ENCODE assay signal across 9 cellular contexts in the genomic region with DNA sequence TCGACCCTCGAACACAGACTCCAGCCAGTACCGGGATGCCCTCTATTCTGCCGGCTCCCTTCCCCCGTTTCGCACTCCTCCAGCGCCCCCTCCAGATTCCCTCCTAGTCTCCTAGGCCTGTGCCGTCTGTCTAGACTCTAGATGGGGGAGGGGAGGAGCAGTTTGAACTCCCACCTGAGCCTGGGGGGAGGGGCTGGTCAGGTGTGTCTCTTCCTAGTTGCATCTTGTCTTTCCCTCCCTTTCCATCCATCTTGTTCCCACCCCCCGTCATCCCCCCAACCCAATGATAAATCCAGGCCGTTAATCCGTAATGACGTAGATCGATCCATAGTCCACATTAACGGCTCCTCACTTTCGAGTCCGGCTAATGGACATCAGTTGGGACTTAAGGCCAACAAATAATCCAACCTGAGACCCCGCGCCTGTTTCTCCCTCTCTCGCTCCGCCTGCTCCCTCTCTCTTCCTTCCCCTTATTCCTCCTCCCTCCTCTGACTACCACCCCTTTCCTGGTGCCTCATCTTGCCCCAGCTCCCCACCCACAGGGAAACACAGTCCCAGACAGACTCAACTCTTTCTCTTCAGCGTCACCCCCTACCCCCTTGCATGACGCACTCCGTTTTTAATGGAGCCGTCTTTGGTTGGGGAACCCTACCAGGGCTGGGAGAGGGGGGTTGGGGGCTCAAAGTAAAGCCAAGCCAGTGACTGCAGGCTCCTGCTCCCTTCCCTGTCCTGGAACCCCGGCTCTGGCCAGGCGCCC. TPM values are rescaled to one million over a fixed set of nuclear protein-coding genes. Genes with fewer than 3 reads are reported as not detected.
DNase-seq lines count a peak whose midpoint lies in the region; ATAC-seq, FAIRE-seq and TF ChIP-seq lines count a peak whose summit lies in the region.
"Had no signal": no experiment of that assay in that cellular context is flagged by ENCODE, and none has a peak within 500 bp of the region (broad histone marks: within the 10 kb centered on the region; RNA-seq: fewer than 3 reads in every experiment).

No MANE protein-coding gene starts in this region.

- no peaks in the 10 kb centered on the region for H3K36me3 Mint-ChIP-seq in activated CD4-positive, alpha-beta T cell treated with anti-CD3 and anti-CD28 coated beads, Interleukin-2, amount 10 ng/mL, durations not matched to agents 24 days and 14 days (ENCODE audit: low read depth)
- peaks cover 2% of the 10 kb centered on the region for H3K36me3 Mint-ChIP-seq in activated T-helper 1 cell treated with anti-CD3 and anti-CD28 coated beads, Interleukin-12 subunit alpha, Interleukin-12 subunit beta, Interleukin-2, Interleukin-4 antibody, amounts not matched to agents 30 ng/mL and 10 ng/mL and 1 ng/mL, durations not matched to agents 14 hours and 24 hours and 36 hours (ENCODE audit: low read depth)

- peaks cover 73% of the 10 kb centered on the region for H3K27me3 ChIP-seq in suprapubic skin
- peaks cover 47% of the 10 kb centered on the region for H3K27me3 ChIP-seq in prostate gland (replicated peaks; ENCODE audit: insufficient read depth)

- H3K27ac ChIP-seq in kidney (ENCODE audit: low read depth in 2 of 2, low read length in 2 of 2) (peak overlapping the region; percentile 90 to 91), suprapubic skin (peak overlapping the region; percentile 81), prostate gland (no peak overlapping the region)

- H3K4me3 Mint-ChIP-seq in activated CD4-positive, alpha-beta T cell treated with anti-CD3 and anti-CD28 coated beads, Interleukin-2, amount 10 ng/mL, durations not matched to agents 24 days and 14 days: peak overlapping the region; percentile 71
- H3K4me3 Mint-ChIP-seq in activated T-helper 1 cell treated with anti-CD3 and anti-CD28 coated beads, Interleukin-12 subunit alpha, Interleukin-12 subunit beta, Interleukin-2, Interleukin-4 antibody, amounts not matched to agents 30 ng/mL and 10 ng/mL and 1 ng/mL, durations not matched to agents 14 hours and 24 hours and 36 hours: peak overlapping the region; percentile 77

- TF ChIP-seq CTCF in kidney (IDR thresholded peaks at IDR 0.05; ENCODE audit: borderline replicate concordance, extremely low read depth, insufficient read depth) (no peak), suprapubic skin (IDR thresholded peaks at IDR 0.05) (no peak), prostate gland (IDR thresholded peaks at IDR 0.05) (no peak)

- H3K9ac ChIP-seq in kidney (ENCODE audit: low read length in 2 of 2): peak overlapping the region; percentile 68 to 72

- peaks cover 89% of the 10 kb centered on the region for H3K27me3 Mint-ChIP-seq in activated CD4-positive, alpha-beta T cell treated with anti-CD3 and anti-CD28 coated beads, Interleukin-2, amount 10 ng/mL, durations not matched to agents 24 days and 14 days
- H3K27me3 Mint-ChIP-seq in activated T-helper 1 cell treated with anti-CD3 and anti-CD28 coated beads, Interleukin-12 subunit alpha, Interleukin-12 subunit beta, Interleukin-2, Interleukin-4 antibody, amounts not matched to agents 30 ng/mL and 10 ng/mL and 1 ng/mL, durations not matched to agents 14 hours and 24 hours and 36 hours (ENCODE audit: insufficient read depth): peaks cover 78% of the 10 kb centered on the region

- intact Hi-C loops in activated CD4-positive, alpha-beta T cell treated with anti-CD3 and anti-CD28 coated beads, Interleukin-2, amount 10 ng/mL, durations not matched to agents 24 days and 14 days (cut with micrococcal nuclease): loop anchor here (1.0 to 10.0 kb wide), 6 partner anchors 14 to 492 kb away; a partner anchor contains a TSS
- intact Hi-C loops in activated T-helper 1 cell treated with anti-CD3 and anti-CD28 coated beads, Interleukin-12 subunit alpha, Interleukin-12 subunit beta, Interleukin-2, Interleukin-4 antibody, amounts not matched to agents 30 ng/mL and 10 ng/mL and 1 ng/mL, durations not matched to agents 14 hours and 24 hours and 36 hours (cut with micrococcal nuclease): loop anchor here (2.0 to 10.0 kb wide), 2 partner anchors 14 to 462 kb away; a partner anchor contains a TSS
- intact Hi-C loops in kidney (cut with DNase I): loop anchor here (10.0 kb wide), 1 partner anchor 262 kb away; no protein-coding TSS in a partner anchor
- intact Hi-C loops in prostate gland (cut with DNase I): no loop called here

- H3K4me1 ChIP-seq in kidney (ENCODE audit: control insufficient read depth in 1 of 2, insufficient read depth in 1 of 2, low read depth in 1 of 2, low read length in 2 of 2) (peaks cover 11 to 12% of the 10 kb centered on the region in 2 donors), suprapubic skin (peaks cover 60% of the 10 kb centered on the region), prostate gland (replicated peaks) (no peaks in the 10 kb centered on the region)

- TF ChIP-seq POLR2A in suprapubic skin (IDR thresholded peaks at IDR 0.05) (no peak), prostate gland (IDR thresholded peaks at IDR 0.05) (no peak)

- no peaks in the 10 kb centered on the region for H3K9me3 Mint-ChIP-seq in activated CD4-positive, alpha-beta T cell treated with anti-CD3 and anti-CD28 coated beads, Interleukin-2, amount 10 ng/mL, durations not matched to agents 24 days and 14 days
- H3K9me3 Mint-ChIP-seq in activated T-helper 1 cell treated with anti-CD3 and anti-CD28 coated beads, Interleukin-12 subunit alpha, Interleukin-12 subunit beta, Interleukin-2, Interleukin-4 antibody, amounts not matched to agents 30 ng/mL and 10 ng/mL and 1 ng/mL, durations not matched to agents 14 hours and 24 hours and 36 hours: no peaks in the 10 kb centered on the region

- H3K36me3 ChIP-seq in kidney (ENCODE audit: control insufficient read depth in 1 of 2, insufficient read depth in 2 of 2, low read length in 2 of 2): peaks cover 0 to 12% of the 10 kb centered on the region in 2 donors
- H3K36me3 ChIP-seq in suprapubic skin: peaks cover 3% of the 10 kb centered on the region
- no peaks in the 10 kb centered on the region for H3K36me3 ChIP-seq in prostate gland

- no peak for DNase-seq in activated CD4-positive, alpha-beta T cell treated with anti-CD3 and anti-CD28 coated beads, Interleukin-2, amount 10 ng/mL, durations not matched to agents 24 days and 14 days
- no peak for DNase-seq in activated CD4-positive, alpha-beta T cell treated with anti-CD3 and anti-CD28 coated beads, Interleukin-2, amount 50 U/mL, for 48 hours
- DNase-seq in activated T-helper 1 cell treated with anti-CD3 and anti-CD28 coated beads, Interleukin-12 subunit alpha, Interleukin-12 subunit beta, Interleukin-2, Interleukin-4 antibody, amounts not matched to agents 30 ng/mL and 10 ng/mL and 1 ng/mL, durations not matched to agents 14 hours and 24 hours and 36 hours (ENCODE audit: low spot score): no peak
- DNase-seq in kidney (peak; percentile 51), suprapubic skin (ENCODE audit: low spot score in 2 of 2) (no peak), prostate gland (ENCODE audit: low spot score) (no peak)

- H3K27ac Mint-ChIP-seq in activated CD4-positive, alpha-beta T cell treated with anti-CD3 and anti-CD28 coated beads, Interleukin-2, amount 10 ng/mL, durations not matched to agents 24 days and 14 days: peak overlapping the region; percentile 81
- H3K27ac Mint-ChIP-seq in activated T-helper 1 cell treated with anti-CD3 and anti-CD28 coated beads, Interleukin-12 subunit alpha, Interleukin-12 subunit beta, Interleukin-2, Interleukin-4 antibody, amounts not matched to agents 30 ng/mL and 10 ng/mL and 1 ng/mL, durations not matched to agents 14 hours and 24 hours and 36 hours: peak overlapping the region; percentile 80

- 42% methylated on average over 23 of the region's 26 CpGs for WGBS in suprapubic skin
- WGBS in prostate gland: 41% methylated on average over 26 of the region's 26 CpGs

- H3K4me1 Mint-ChIP-seq in activated CD4-positive, alpha-beta T cell treated with anti-CD3 and anti-CD28 coated beads, Interleukin-2, amount 10 ng/mL, durations not matched to agents 24 days and 14 days: peaks cover 44% of the 10 kb centered on the region
- peaks cover 51% of the 10 kb centered on the region for H3K4me1 Mint-ChIP-seq in activated T-helper 1 cell treated with anti-CD3 and anti-CD28 coated beads, Interleukin-12 subunit alpha, Interleukin-12 subunit beta, Interleukin-2, Interleukin-4 antibody, amounts not matched to agents 30 ng/mL and 10 ng/mL and 1 ng/mL, durations not matched to agents 14 hours and 24 hours and 36 hours (ENCODE audit: low read depth)

- TF ChIP-seq EP300 in suprapubic skin (IDR thresholded peaks at IDR 0.05): no peak

- ATAC-seq in GM21515 (IDR thresholded peaks at IDR 0.05; ENCODE audit: unreplicated experiment) (no peak), GM19328 (IDR thresholded peaks at IDR 0.05; ENCODE audit: unreplicated experiment) (no peak)

- H3K9me3 ChIP-seq in kidney (ENCODE audit: control insufficient read depth in 1 of 2, low read length in 2 of 2) (no peaks in the 10 kb centered on the region), suprapubic skin (no peaks in the 10 kb centered on the region), prostate gland (no peaks in the 10 kb centered on the region)

- no peak for FAIRE-seq in kidney (lab: Jason Lieb, UNC)

- peak overlapping the region; percentile 69 to 70 for H3K4me3 ChIP-seq in kidney (ENCODE audit: low read length in 2 of 2)
- peak overlapping the region; percentile 67 for H3K4me3 ChIP-seq in suprapubic skin
- no peak overlapping the region for H3K4me3 ChIP-seq in prostate gland

RNA-seq across cellular contexts. Expression of a gene that starts 3.3 kb away (rescaled TPM):
- total RNA-seq in activated CD4-positive, alpha-beta T cell treated with anti-CD3 and anti-CD28 coated beads, Interleukin-2, amount 10 ng/mL, durations not matched to agents 24 days and 14 days: not detected in 2 replicates
- 0.10 TPM in 1 of 2 replicates, not detected in the other for total RNA-seq in activated T-helper 1 cell treated with anti-CD3 and anti-CD28 coated beads, Interleukin-12 subunit alpha, Interleukin-12 subunit beta, Interleukin-2, Interleukin-4 antibody, amounts not matched to agents 30 ng/mL and 10 ng/mL and 1 ng/mL, durations not matched to agents 14 hours and 24 hours and 36 hours
- total RNA-seq in kidney (27.0 TPM), suprapubic skin (under 1 TPM in 2 of 4 donors, not detected in 2; 0.72 to 0.80 TPM), prostate gland (1 to 10 TPM in 1 of 2 donors, under 1 TPM in 1; 0.36 to 1.1 TPM)
- polyA plus RNA-seq in kidney (ENCODE audit: insufficient read depth, low read depth, low replicate concordance): 12.3 TPM
- polyA plus RNA-seq: BJ had no signal

RNA-seq across cellular contexts. Expression of a gene that starts 6.9 kb away (rescaled TPM):
- 3.6 and 3.7 TPM in 2 replicates for total RNA-seq in activated CD4-positive, alpha-beta T cell treated with anti-CD3 and anti-CD28 coated beads, Interleukin-2, amount 10 ng/mL, durations not matched to agents 24 days and 14 days
- total RNA-seq in activated T-helper 1 cell treated with anti-CD3 and anti-CD28 coated beads, Interleukin-12 subunit alpha, Interleukin-12 subunit beta, Interleukin-2, Interleukin-4 antibody, amounts not matched to agents 30 ng/mL and 10 ng/mL and 1 ng/mL, durations not matched to agents 14 hours and 24 hours and 36 hours: 2.5 and 2.8 TPM in 2 replicates
- 99.0 TPM for total RNA-seq in kidney
- 12.1 TPM for polyA plus RNA-seq in kidney (ENCODE audit: insufficient read depth, low read depth, low replicate concordance)
- 10 to 100 TPM in 1 of 4 donors, 1 to 10 TPM in 3; 2.3 to 20.8 (median 3.9) TPM for total RNA-seq in suprapubic skin
- 10 to 100 TPM in 1 of 2 donors, 1 to 10 TPM in 1; 7.8 to 11.4 TPM for total RNA-seq in prostate gland
- polyA plus RNA-seq: BJ had no signal

RNA-seq across cellular contexts. Expression of a gene that starts 7.9 kb away (rescaled TPM):
- 0.33 and 0.36 TPM in 2 replicates for total RNA-seq in activated CD4-positive, alpha-beta T cell treated with anti-CD3 and anti-CD28 coated beads, Interleukin-2, amount 10 ng/mL, durations not matched to agents 24 days and 14 days
- 0.71 and 0.99 TPM in 2 replicates for total RNA-seq in activated T-helper 1 cell treated with anti-CD3 and anti-CD28 coated beads, Interleukin-12 subunit alpha, Interleukin-12 subunit beta, Interleukin-2, Interleukin-4 antibody, amounts not matched to agents 30 ng/mL and 10 ng/mL and 1 ng/mL, durations not matched to agents 14 hours and 24 hours and 36 hours
- 90.2 TPM for total RNA-seq in kidney
- 44.0 TPM for polyA plus RNA-seq in kidney (ENCODE audit: insufficient read depth, low read depth, low replicate concordance)
- 1 to 10 TPM in 2 of 4 donors, under 1 TPM in 1, not detected in 1; 0.39 to 4.5 (median 1.3) TPM for total RNA-seq in suprapubic skin
- under 1 TPM; 0.27 to 0.40 TPM for total RNA-seq in prostate gland
- polyA plus RNA-seq: BJ had no signal

RNA-seq across cellular contexts. Expression of a gene that starts 13.9 kb away (rescaled TPM):
- 0.30 and 0.36 TPM in 2 replicates for total RNA-seq in activated CD4-positive, alpha-beta T cell treated with anti-CD3 and anti-CD28 coated beads, Interleukin-2, amount 10 ng/mL, durations not matched to agents 24 days and 14 days
- 0.49 and 0.51 TPM in 2 replicates for total RNA-seq in activated T-helper 1 cell treated with anti-CD3 and anti-CD28 coated beads, Interleukin-12 subunit alpha, Interleukin-12 subunit beta, Interleukin-2, Interleukin-4 antibody, amounts not matched to agents 30 ng/mL and 10 ng/mL and 1 ng/mL, durations not matched to agents 14 hours and 24 hours and 36 hours
- total RNA-seq in kidney: 45.4 TPM
- 49.6 TPM for polyA plus RNA-seq in kidney (ENCODE audit: insufficient read depth, low read depth, low replicate concordance)
- 1 to 10 TPM in 3 of 4 donors, under 1 TPM in 1; 0.95 to 3.6 (median 2.4) TPM for total RNA-seq in suprapubic skin
- 1 to 10 TPM in 1 of 2 donors, under 1 TPM in 1; 0.73 to 3.4 TPM for total RNA-seq in prostate gland
- polyA plus RNA-seq: BJ had no signal

RNA-seq across cellular contexts. Expression of a gene that starts 18.2 kb away (rescaled TPM):
- total RNA-seq in activated CD4-positive, alpha-beta T cell treated with anti-CD3 and anti-CD28 coated beads, Interleukin-2, amount 10 ng/mL, durations not matched to agents 24 days and 14 days: not detected in 2 replicates
- total RNA-seq in activated T-helper 1 cell treated with anti-CD3 and anti-CD28 coated beads, Interleukin-12 subunit alpha, Interleukin-12 subunit beta, Interleukin-2, Interleukin-4 antibody, amounts not matched to agents 30 ng/mL and 10 ng/mL and 1 ng/mL, durations not matched to agents 14 hours and 24 hours and 36 hours: not detected in 2 replicates
- total RNA-seq in kidney (48.7 TPM), suprapubic skin (not detected), prostate gland (under 1 TPM; 0.09 to 0.97 TPM)
- 19.3 TPM for polyA plus RNA-seq in kidney (ENCODE audit: insufficient read depth, low read depth, low replicate concordance)
- polyA plus RNA-seq: BJ had no signal

Comparison
In these comparisons a context has a peak if more than half of its experiments do, and no peak if none do; other contexts are left out.
1. H3K27ac ChIP-seq: peak in kidney (2 of 2) and suprapubic skin (single experiment); none in prostate gland (0 of 2).
2. H3K4me3 ChIP-seq: peak in kidney (2 of 2) and suprapubic skin (single experiment); none in prostate gland (0 of 2).
3. RNA of a gene that starts 3.3 kb away (total RNA-seq): 27.0 TPM in kidney (single experiment); 0.36 to 1.1 TPM in prostate gland, 0.72 to 0.80 TPM in suprapubic skin, not detected in activated CD4-positive, alpha-beta T cell treated with anti-CD3 and anti-CD28 coated beads, Interleukin-2, amount 10 ng/mL, durations not matched to agents 24 days and 14 days and 0.10 TPM in activated T-helper 1 cell treated with anti-CD3 and anti-CD28 coated beads, Interleukin-12 subunit alpha, Interleukin-12 subunit beta, Interleukin-2, Interleukin-4 antibody, amounts not matched to agents 30 ng/mL and 10 ng/mL and 1 ng/mL, durations not matched to agents 14 hours and 24 hours and 36 hours; every median in the first group is over 10 times any median in the second.
4. RNA of a gene that starts 7.9 kb away (total RNA-seq): 90.2 TPM in kidney (single experiment); 0.39 to 4.5 TPM in suprapubic skin, 0.71 to 0.99 TPM in activated T-helper 1 cell treated with anti-CD3 and anti-CD28 coated beads, Interleukin-12 subunit alpha, Interleukin-12 subunit beta, Interleukin-2, Interleukin-4 antibody, amounts not matched to agents 30 ng/mL and 10 ng/mL and 1 ng/mL, durations not matched to agents 14 hours and 24 hours and 36 hours, 0.27 to 0.40 TPM in prostate gland and 0.33 to 0.36 TPM in activated CD4-positive, alpha-beta T cell treated with anti-CD3 and anti-CD28 coated beads, Interleukin-2, amount 10 ng/mL, durations not matched to agents 24 days and 14 days; every median in the first group is over 10 times any median in the second.